In genomic region chr1:169094897-169095569, GRCh38 we compare ENCODE assay signal across 24 cellular contexts. TPM values are rescaled to one million over a fixed set of nuclear protein-coding genes. Genes with fewer than 3 reads are reported as not detected.
DNase-seq lines count a peak whose midpoint lies in the region; ATAC-seq, FAIRE-seq and TF ChIP-seq lines count a peak whose summit lies in the region.
"Had no signal": no experiment of that assay in that cellular context is flagged by ENCODE, and none has a peak within 500 bp of the region (broad histone marks: within the 10 kb centered on the region; RNA-seq: fewer than 3 reads in every experiment).

No MANE protein-coding gene starts in this region.

- H3K4me3 ChIP-seq in bronchial epithelial cell (ENCODE audit: low read depth, low read length) (no peak overlapping the region), mesenchymal stem cell (ENCODE audit: insufficient read depth in 1 of 2, low read depth in 1 of 2, low read length in 2 of 2) (no peak overlapping the region), upper lobe of right lung (no peak overlapping the region)
- H3K4me3 ChIP-seq: BLaER1, GM23248, SJCRH30 had no signal

- intact Hi-C loops in upper lobe of right lung (cut with DNase I): no loop called here

- no peak overlapping the region for H3K4me2 ChIP-seq in mesenchymal stem cell (ENCODE audit: low read length, poor library complexity, severe bottlenecking)
- H3K4me2 ChIP-seq: BLaER1 had no signal

- no peak overlapping the region for H4K91ac ChIP-seq in mesenchymal stem cell (ENCODE audit: low read length)

- no peak overlapping the region for H3K14ac ChIP-seq in mesenchymal stem cell (ENCODE audit: low read length in 2 of 2)

- H2BK5ac ChIP-seq in mesenchymal stem cell (ENCODE audit: low read depth, low read length, poor library complexity, severe bottlenecking): no peak overlapping the region

- H2BK120ac ChIP-seq in mesenchymal stem cell (ENCODE audit: low read depth, low read length): no peak overlapping the region

- WGBS in mesenchymal stem cell: 80% methylated on average over 4 of the region's 4 CpGs

- no peak overlapping the region for H4K8ac ChIP-seq in mesenchymal stem cell (ENCODE audit: low read length)

- H3K27ac ChIP-seq in mesenchymal stem cell (ENCODE audit: low read length, poor library complexity, severe bottlenecking) (no peak overlapping the region), upper lobe of right lung (no peak overlapping the region)
- H3K27ac ChIP-seq: 22Rv1, BLaER1, GM23248, SJCRH30 had no signal

- no peak overlapping the region for H3K23ac ChIP-seq in mesenchymal stem cell (ENCODE audit: low read length in 2 of 2)

- no peak overlapping the region for H2AFZ ChIP-seq in mesenchymal stem cell (ENCODE audit: low read depth, low read length)
- H2AFZ ChIP-seq: GM23248 had no signal

- FAIRE-seq in bronchial epithelial cell (lab: Jason Lieb, UNC): no peak

- H3K79me1 ChIP-seq in mesenchymal stem cell (replicated peaks; ENCODE audit: low read length, poor library complexity, severe bottlenecking): no peaks in the 10 kb centered on the region

- no peaks in the 10 kb centered on the region for H3K9me3 ChIP-seq in mesenchymal stem cell (ENCODE audit: control insufficient read depth, low read length)
- H3K9me3 ChIP-seq in upper lobe of right lung: no peaks in the 10 kb centered on the region
- H3K9me3 ChIP-seq: BLaER1, SJCRH30 had no signal

- H3K4ac ChIP-seq in mesenchymal stem cell (ENCODE audit: low read depth in 1 of 2, low read length in 2 of 2): no peak overlapping the region

- H3K9ac ChIP-seq in mesenchymal stem cell (ENCODE audit: low read length): no peak overlapping the region
- H3K9ac ChIP-seq: BLaER1, GM23248 had no signal

- H2BK15ac ChIP-seq in mesenchymal stem cell (ENCODE audit: low read depth, poor library complexity, severe bottlenecking): no peak overlapping the region

- H3K18ac ChIP-seq in mesenchymal stem cell (ENCODE audit: low read depth in 1 of 2, low read length in 2 of 2): no peak overlapping the region

- no peak for TF ChIP-seq CTCF in bronchial epithelial cell (IDR thresholded peaks at IDR 0.05; ENCODE audit: insufficient read depth, low read length, severe bottlenecking)
- TF ChIP-seq CTCF in upper lobe of right lung (IDR thresholded peaks at IDR 0.05): no peak

- H3K4me1 ChIP-seq in mesenchymal stem cell (ENCODE audit: control insufficient read depth, insufficient read depth, low read depth, low read length) (no peaks in the 10 kb centered on the region), upper lobe of right lung (no peaks in the 10 kb centered on the region)
- H3K4me1 ChIP-seq: BLaER1, SJCRH30 had no signal

- ATAC-seq in upper lobe of right lung: no peak
- ATAC-seq: Panc1 had no signal

- H3K36me3 ChIP-seq in bronchial epithelial cell (ENCODE audit: control insufficient read depth, insufficient read depth, low read length) (no peaks in the 10 kb centered on the region), mesenchymal stem cell (ENCODE audit: control insufficient read depth in 1 of 2, insufficient read depth in 2 of 2, low read depth in 1 of 2, low read length in 2 of 2) (no peaks in the 10 kb centered on the region), upper lobe of right lung (no peaks in the 10 kb centered on the region)
- H3K36me3 ChIP-seq: BLaER1, SJCRH30 had no signal

- DNase-seq in NCI-H748 (lab: John Stamatoyannopoulos, UW; ENCODE audit: unreplicated experiment): peak; percentile 18
- no peak for DNase-seq in NCI-H748 treated with DMSO at 0.1 percent for 48 hours (lab: John Stamatoyannopoulos, UW)
- DNase-seq in bronchial epithelial cell (ENCODE audit: low read depth): peak; percentile 46
- no peak for DNase-seq in mesenchymal stem cell
- no peak for DNase-seq in NCI-H1105 (lab: John Stamatoyannopoulos, UW)
- no peak for DNase-seq in cerebellum (ENCODE audit: low spot score)
- no peak for DNase-seq in upper lobe of right lung
- DNase-seq in T-helper 1 cell: no peak
- DNase-seq: ACHN; CD4-positive, alpha-beta T cell; COR-L47; DMS79 treated with DMSO at 0.1 percent for 48 hours; GM23248; H9; KG1; NCI-H1092 treated with DMSO at 0.1 percent for 48 hours; NCI-H2029 treated with DMSO at 0.1 percent for 48 hours; NCI-H2171; NCI-H526 treated with DMSO at 0.1 percent for 48 hours; NK-92 treated with Interleukin-12 subunit alpha and Interleukin-12 subunit beta, amount 100 ng/mL, for 24 hours; SJCRH30 had no signal

- no peaks in the 10 kb centered on the region for H3K27me3 ChIP-seq in bronchial epithelial cell (ENCODE audit: control insufficient read depth, insufficient read depth, low read length)
- H3K27me3 ChIP-seq in mesenchymal stem cell (ENCODE audit: control insufficient read depth in 1 of 2, insufficient read depth in 1 of 2, low read length in 2 of 2): peaks cover 0 to 6% of the 10 kb centered on the region in 2 experiments
- no peaks in the 10 kb centered on the region for H3K27me3 ChIP-seq in upper lobe of right lung
- H3K27me3 ChIP-seq: BLaER1, SJCRH30 had no signal

- H2BK12ac ChIP-seq in mesenchymal stem cell (ENCODE audit: low read length in 2 of 2): no peak overlapping the region

- peak overlapping the region; percentile 31 for H2AK5ac ChIP-seq in mesenchymal stem cell (ENCODE audit: low read length, severe bottlenecking)

RNA-seq across cellular contexts. Expression of gene ATP1B1, which starts 11.5 kb away (rescaled TPM):
- total RNA-seq in bronchial epithelial cell (49.0 and 79.4 TPM in 2 replicates), cerebellum (88.4 TPM), upper lobe of right lung (192 TPM)
- 59.9 TPM for polyA plus RNA-seq in mesenchymal stem cell (2013, experiment 1 of 2)
- 62.4 TPM for polyA plus RNA-seq in mesenchymal stem cell (2013, experiment 2 of 2)

Comparison
In these comparisons a context has a peak if more than half of its experiments do, and no peak if none do; other contexts are left out.
1. DNase-seq: peak in NCI-H748 (single experiment) and bronchial epithelial cell (single experiment); none in NCI-H748 treated with DMSO at 0.1 percent for 48 hours (single experiment), mesenchymal stem cell (single experiment), NCI-H1105 (single experiment), cerebellum (single experiment), upper lobe of right lung (single experiment) and T-helper 1 cell (0 of 5).